14 cellular contexts compared by ENCODE assay signal in genomic region chr5:69202497-69202896, GRCh38. TPM values are rescaled to one million over a fixed set of nuclear protein-coding genes. Genes with fewer than 3 reads are reported as not detected.
DNase-seq lines count a peak whose midpoint lies in the region; TF ChIP-seq lines count a peak whose summit lies in the region.
"Had no signal": no experiment of that assay in that cellular context is flagged by ENCODE, and none has a peak within 500 bp of the region (broad histone marks: within the 10 kb centered on the region; RNA-seq: fewer than 3 reads in every experiment).

No MANE protein-coding gene starts in this region.

- no peaks in the 10 kb centered on the region for H3K4me1 ChIP-seq in SK-N-SH (ENCODE audit: control insufficient read depth in 1 of 2, insufficient read depth in 2 of 2, low read depth in 1 of 2, low read length in 1 of 2)
- no peaks in the 10 kb centered on the region for H3K4me1 ChIP-seq in HAP-1
- H3K4me1 ChIP-seq: BLaER1 had no signal

- CTCF ChIA-PET in SK-N-SH (lab: Yijun Ruan, JAX) = no interaction called here

- no peak overlapping the region for H3K4me3 ChIP-seq in SK-N-SH (ENCODE audit: low read depth in 2 of 2, low read length in 1 of 2)
- H3K4me3 ChIP-seq in HAP-1 = no peak overlapping the region
- H3K4me3 ChIP-seq: BLaER1 had no signal

- TF ChIP-seq CTCF in SK-N-SH (IDR thresholded peaks at IDR 0.05) = no peak

- peaks cover 14% of the 10 kb centered on the region for H3F3A ChIP-seq in SK-N-SH (replicated peaks; ENCODE audit: insufficient read depth)

- in situ Hi-C loops in HAP-1 (cut with MboI; ENCODE audit: low sequenced_read_pairs) = no loop called here

- TF ChIP-seq EP300 in SK-N-SH (IDR thresholded peaks at IDR 0.05; ENCODE audit: borderline replicate concordance in 1 of 2, low read depth in 1 of 2, low read length in 1 of 2) = no peak

- no peaks in the 10 kb centered on the region for H3K79me2 ChIP-seq in SK-N-SH (ENCODE audit: insufficient read depth)

- WGBS in SK-N-SH (ENCODE audit: low lambda C conversion rate) = 91% methylated on average over 1 of the region's 1 CpG

- no peak overlapping the region for H3K9ac ChIP-seq in SK-N-SH
- H3K9ac ChIP-seq: BLaER1 had no signal

- 0 out of 2 replicates have a peak overlapping the region, but pooled peaks have one; percentile 5 for H3K4me2 ChIP-seq in SK-N-SH
- H3K4me2 ChIP-seq: BLaER1 had no signal

- H3K9me3 ChIP-seq in SK-N-SH = no peaks in the 10 kb centered on the region
- H3K9me3 ChIP-seq in HAP-1 = no peaks in the 10 kb centered on the region
- H3K9me3 ChIP-seq: BLaER1 had no signal

- peak overlapping the region; percentile 43 for H2AFZ ChIP-seq in SK-N-SH (ENCODE audit: low read depth)

- H4K20me1 ChIP-seq in SK-N-SH (ENCODE audit: insufficient read depth) = no peaks in the 10 kb centered on the region
- H4K20me1 ChIP-seq: BLaER1 had no signal

- no peaks in the 10 kb centered on the region for H3K9me2 ChIP-seq in SK-N-SH

- peaks cover 0 to 4% of the 10 kb centered on the region in 2 experiments for H3K36me3 ChIP-seq in SK-N-SH (replicated peaks in 1 of 2; ENCODE audit: control insufficient read depth in 1 of 2, insufficient read depth in 2 of 2, low read length in 1 of 2)
- H3K36me3 ChIP-seq in HAP-1 (replicated peaks) = peaks cover 61% of the 10 kb centered on the region

- peak overlapping the region in 1 of 2 experiments; percentile 20; a peak in 1 of 4 replicates for H3K27ac ChIP-seq in SK-N-SH (ENCODE audit: low read depth in 2 of 2, low read length in 1 of 2)
- H3K27ac ChIP-seq: 22Rv1, BLaER1 had no signal

- no peak for TF ChIP-seq RAD21 in SK-N-SH (IDR thresholded peaks at IDR 0.05; ENCODE audit: low read length)

- H3K27me3 ChIP-seq in SK-N-SH (ENCODE audit: insufficient read depth) = no peaks in the 10 kb centered on the region
- H3K27me3 ChIP-seq in HAP-1 (ENCODE audit: low read depth) = no peaks in the 10 kb centered on the region
- H3K27me3 ChIP-seq: BLaER1 had no signal

- DNase-seq in EH (ENCODE audit: low read depth) (peak; percentile 20), SK-N-SH (no peak), astrocyte of the hippocampus (ENCODE audit: low read depth, low spot score) (peak; percentile 4), iris pigment epithelial cell (ENCODE audit: low read depth) (peak; percentile 32), NCI-H1105 treated with DMSO at 0.1 percent for 48 hours (lab: John Stamatoyannopoulos, UW) (no peak), HAP-1 (ENCODE audit: low spot score in 2 of 2) (no peak)
- DNase-seq in stimulated activated CD8-positive, alpha-beta memory T cell treated with anti-CD3 and anti-CD28 coated beads, Interleukin-4, amount 100 ng/mL, for 48 hours = no peak
- DNase-seq: CD4-positive, alpha-beta memory T cell; DMS153; DMS79; GF-D8; H9 had no signal

- POLR2A ChIA-PET in SK-N-SH (lab: Yijun Ruan, JAX) = no interaction called here

TF ChIP-seq in SK-N-SH, 30 proteins besides CTCF, POLR2A, EP300 and RAD21:
- TF ChIP-seq FOXJ3 (CRISPR knock-in tag; IDR thresholded peaks at IDR 0.05) (no peak), EZH2phosphoT487 (IDR thresholded peaks at IDR 0.05; ENCODE audit: borderline replicate concordance, low read depth) (no peak), RXRA (IDR thresholded peaks at IDR 0.05; ENCODE audit: borderline replicate concordance, low read depth) (no peak), IRF3 (IDR thresholded peaks at IDR 0.05; ENCODE audit: low read depth, low read length) (no peak), YY1 (IDR thresholded peaks at IDR 0.05; ENCODE audit: low read depth) (no peak), MEF2A (IDR thresholded peaks at IDR 0.05; ENCODE audit: borderline replicate concordance, low read depth) (no peak), NRF1 (IDR thresholded peaks at IDR 0.05; ENCODE audit: low read depth, low read length) (no peak), TCF12 (IDR thresholded peaks at IDR 0.05) (no peak), FOXM1 (IDR thresholded peaks at IDR 0.05; ENCODE audit: low read depth) (no peak), MAX (IDR thresholded peaks at IDR 0.05; ENCODE audit: low read depth) (no peak)

RNA-seq across cellular contexts. Expression of gene CENPH, which starts 13.1 kb away (rescaled TPM):
- 12.8 and 14.6 TPM in 2 replicates for polyA plus RNA-seq in SK-N-SH (2012; rRNA removed)
- polyA plus RNA-seq in SK-N-SH (2012; cell fraction: cytosol; rRNA removed) = 17.8 and 20.8 TPM in 2 replicates
- polyA plus RNA-seq in SK-N-SH (2012; cell fraction: nucleus; rRNA removed) = 3.7 and 4.2 TPM in 2 replicates

RNA-seq across cellular contexts. Expression of gene CDK7, which starts 32.2 kb away (rescaled TPM):
- polyA plus RNA-seq in SK-N-SH (2012; rRNA removed) = 44.2 and 62.1 TPM in 2 replicates
- 71.0 and 91.6 TPM in 2 replicates for polyA plus RNA-seq in SK-N-SH (2012; cell fraction: cytosol; rRNA removed)
- 14.1 and 41.0 TPM in 2 replicates for polyA plus RNA-seq in SK-N-SH (2012; cell fraction: nucleus; rRNA removed)

RNA-seq across cellular contexts. Expression of gene CCNB1, which starts 35.5 kb away (rescaled TPM):
- polyA plus RNA-seq in SK-N-SH (2012; rRNA removed) = 67.8 and 78.6 TPM in 2 replicates
- 89.6 and 95.9 TPM in 2 replicates for polyA plus RNA-seq in SK-N-SH (2012; cell fraction: cytosol; rRNA removed)
- 30.3 and 46.5 TPM in 2 replicates for polyA plus RNA-seq in SK-N-SH (2012; cell fraction: nucleus; rRNA removed)

Comparison
In these comparisons a context has a peak if more than half of its experiments do, and no peak if none do; other contexts are left out.
1. DNase-seq: peak in EH (single experiment), astrocyte of the hippocampus (single experiment) and iris pigment epithelial cell (single experiment); none in SK-N-SH (single experiment), NCI-H1105 treated with DMSO at 0.1 percent for 48 hours (single experiment), stimulated activated CD8-positive, alpha-beta memory T cell treated with anti-CD3 and anti-CD28 coated beads, Interleukin-4, amount 100 ng/mL, for 48 hours (single experiment) and HAP-1 (0 of 2).